In genomic region chr5:137218896-137219295, GRCh38 we compare ENCODE assay signal across 18 cellular contexts.
DNase-seq lines count a peak whose midpoint lies in the region; FAIRE-seq and TF ChIP-seq lines count a peak whose summit lies in the region.
"Had no signal": no experiment of that assay in that cellular context is flagged by ENCODE, and none has a peak within 500 bp of the region (broad histone marks: within the 10 kb centered on the region; RNA-seq: fewer than 3 reads in every experiment).

No MANE protein-coding gene starts in this region.

- peak overlapping the region; percentile 63 for H3K27ac ChIP-seq in caudate nucleus (ENCODE audit: low read depth, low read length)
- peak overlapping the region; percentile 82 for H3K27ac ChIP-seq in temporal lobe (ENCODE audit: low read depth, low read length)
- H3K27ac ChIP-seq: transverse colon had no signal

- TF ChIP-seq CTCF in D721Med (IDR thresholded peaks at IDR 0.05; ENCODE audit: insufficient read depth, missing control alignments), result no peak

- no peak for FAIRE-seq in D721Med (lab: Jason Lieb, UNC)
- FAIRE-seq: A204.1, colon had no signal

- DNase-seq in NCI-H345 (lab: John Stamatoyannopoulos, UW) (peak; percentile 56), NCI-H345 treated with DMSO at 0.1 percent for 48 hours (lab: John Stamatoyannopoulos, UW; ENCODE audit: unreplicated experiment) (no peak), NCI-H69 (lab: John Stamatoyannopoulos, UW) (peak; percentile 85), caudate nucleus (lab: John Stamatoyannopoulos, UW) (peak in 1 of 61 donors; percentile 65), ureter (ENCODE audit: low spot score) (no peak), D721Med (ENCODE audit: insufficient read length, low spot score) (no peak), NCI-H2107 treated with DMSO at 0.1 percent for 48 hours (lab: John Stamatoyannopoulos, UW; ENCODE audit: unreplicated experiment) (no peak)
- DNase-seq: activated CD8-positive, alpha-beta memory T cell treated with anti-CD3 and anti-CD28 coated beads for 24 hours; gastrocnemius medialis; Kasumi-1; NCI-H1694; NCI-H526 treated with DMSO at 0.1 percent for 48 hours; retina; T-helper 1 cell; transverse colon had no signal

Comparison
In these comparisons a context has a peak if more than half of its experiments do, and no peak if none do; other contexts are left out.
1. DNase-seq: peak in NCI-H345 (single experiment) and NCI-H69 (single experiment); none in NCI-H345 treated with DMSO at 0.1 percent for 48 hours (single experiment), ureter (single experiment), D721Med (single experiment) and NCI-H2107 treated with DMSO at 0.1 percent for 48 hours (single experiment).